30 cellular contexts compared by ENCODE assay signal in the genomic region with DNA sequence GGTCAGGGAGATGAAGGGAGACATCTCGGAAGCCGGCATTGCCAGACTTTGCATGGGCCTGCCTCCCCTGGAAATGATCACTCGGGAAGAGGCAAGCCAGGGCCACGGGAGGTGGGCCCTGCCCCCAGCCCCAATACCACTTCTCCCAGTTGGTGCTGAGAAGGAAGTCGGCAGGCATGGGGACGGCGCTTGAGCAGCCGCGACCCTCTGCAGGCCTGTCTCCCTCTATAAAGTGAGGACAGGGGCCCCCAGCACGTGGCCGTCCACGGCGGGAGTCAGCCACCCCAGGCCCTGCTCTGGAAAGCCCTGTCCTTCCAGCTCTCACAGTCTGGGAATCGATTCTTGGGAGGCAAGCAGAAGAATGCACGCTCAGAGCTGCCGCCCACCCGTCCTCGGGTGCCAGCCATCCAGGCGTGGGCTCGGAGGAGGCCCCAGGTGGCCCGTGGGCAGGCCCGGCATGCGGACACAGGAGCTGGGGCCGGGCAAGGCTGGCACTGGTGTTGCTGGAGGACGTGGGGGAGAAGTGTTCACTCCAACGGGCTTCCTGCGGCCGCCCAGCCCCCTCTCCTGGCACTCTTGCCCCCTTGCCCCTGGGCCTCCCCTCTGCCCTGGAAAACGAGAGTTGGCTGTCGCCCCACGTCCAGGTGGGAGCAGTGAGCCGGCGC.
"Had no signal": no experiment of that assay in that cellular context is flagged by ENCODE, and none has a peak within 500 bp of the region (broad histone marks: within the 10 kb centered on the region; RNA-seq: fewer than 3 reads in every experiment).

No MANE protein-coding gene starts in this region.

- DNase-seq: activated CD4-positive, alpha-beta memory T cell treated with anti-CD3 and anti-CD28 coated beads for 36 hours; activated CD4-positive, alpha-beta T cell treated with anti-CD3 and anti-CD28 coated beads for 36 hours; activated CD4-positive, alpha-beta T cell treated with anti-CD3 and anti-CD28 coated beads, Interleukin-2, amount 10 ng/mL, durations not matched to agents 24 days and 14 days; activated CD4-positive, CD25-positive, alpha-beta regulatory T cell; activated CD4-positive, CD25-positive, alpha-beta regulatory T cell treated with anti-CD3 and anti-CD28 coated beads, Interleukin-2, amount 50 U/mL, for 72 hours; activated CD8-positive, alpha-beta memory T cell treated with anti-CD3 and anti-CD28 coated beads, Interleukin-2, amount 10 ng/mL, durations not matched to agents 7 days and 5 days; activated CD8-positive, alpha-beta memory T cell treated with anti-CD3 and anti-CD28 coated beads, Interleukin-2, amount 50 U/mL, for 4 hours; activated CD8-positive, alpha-beta T cell treated with anti-CD3 and anti-CD28 coated beads, Interleukin-2, amount 10 ng/mL, durations not matched to agents 7 days and 5 days; activated effector memory CD4-positive, alpha-beta T cell treated with Interleukin-2 at 50 U/mL for 16 hours; activated gamma-delta T cell treated with Interleukin-2 at 50 U/mL for 16 hours; activated naive CD4-positive, alpha-beta T cell treated with anti-CD3 and anti-CD28 coated beads, Interleukin-2, amount 50 U/mL, for 16 hours; activated naive CD4-positive, alpha-beta T cell treated with Interleukin-2 at 50 U/mL for 16 hours; activated naive CD8-positive, alpha-beta T cell treated with anti-CD3 and anti-CD28 coated beads, Interleukin-2, amount 50 U/mL, for 24 hours; activated T-cell treated with anti-CD3 and anti-CD28 coated beads for 4 hours; activated T-cell treated with anti-CD3 and anti-CD28 coated beads, Interleukin-2, amount 50 U/mL, for 24 hours; activated T-cell treated with anti-CD3 and anti-CD28 coated beads, Interleukin-2, amount 50 U/mL, for 72 hours; adrenal gland; aorta; body of pancreas; caudate nucleus; cortex of kidney; dermis blood vessel endothelial cell; effector CD8-positive, alpha-beta T cell; esophagus squamous epithelium; foreskin melanocyte; T-helper 2 cell had no signal

- H3K36me3 Mint-ChIP-seq: activated CD4-positive, alpha-beta memory T cell treated with anti-CD3 and anti-CD28 coated beads for 36 hours; activated CD8-positive, alpha-beta memory T cell treated with anti-CD3 and anti-CD28 coated beads, Interleukin-2, amount 10 ng/mL, durations not matched to agents 7 days and 5 days; activated naive CD8-positive, alpha-beta T cell had no signal

- H3K9me3 Mint-ChIP-seq: activated CD4-positive, alpha-beta memory T cell treated with anti-CD3 and anti-CD28 coated beads for 36 hours; activated CD4-positive, alpha-beta T cell treated with anti-CD3 and anti-CD28 coated beads, Interleukin-2, amount 10 ng/mL, durations not matched to agents 24 days and 14 days; activated naive CD8-positive, alpha-beta T cell treated with anti-CD3 and anti-CD28 coated beads, Interleukin-2, amount 50 U/mL, for 24 hours; activated T-cell treated with anti-CD3 and anti-CD28 coated beads, Interleukin-2, amount 50 U/mL, for 24 hours; activated T-cell treated with anti-CD3 and anti-CD28 coated beads, Interleukin-2, amount 50 U/mL, for 72 hours; activated T-helper 17 cell treated with anti-CD3 and anti-CD28 coated beads, Interleukin-2, amount 50 U/mL, for 72 hours had no signal

- H3K27me3 ChIP-seq: adrenal gland, body of pancreas had no signal

- H3K4me1 ChIP-seq: adrenal gland, body of pancreas, esophagus squamous epithelium, gastroesophageal sphincter had no signal

- H3K27ac Mint-ChIP-seq: activated CD4-positive, alpha-beta memory T cell treated with anti-CD3 and anti-CD28 coated beads for 36 hours; activated CD4-positive, alpha-beta T cell treated with anti-CD3 and anti-CD28 coated beads for 36 hours; activated CD4-positive, alpha-beta T cell treated with anti-CD3 and anti-CD28 coated beads, Interleukin-2, amount 10 ng/mL, durations not matched to agents 24 days and 14 days; activated CD8-positive, alpha-beta memory T cell treated with anti-CD3 and anti-CD28 coated beads, Interleukin-2, amount 10 ng/mL, durations not matched to agents 7 days and 5 days; activated CD8-positive, alpha-beta T cell treated with anti-CD3 and anti-CD28 coated beads, Interleukin-2, amount 10 ng/mL, durations not matched to agents 7 days and 5 days; activated naive CD8-positive, alpha-beta T cell; activated naive CD8-positive, alpha-beta T cell treated with anti-CD3 and anti-CD28 coated beads, Interleukin-2, amount 50 U/mL, for 24 hours; activated T-cell treated with anti-CD3 and anti-CD28 coated beads, Interleukin-2, amount 50 U/mL, for 24 hours; activated T-cell treated with anti-CD3 and anti-CD28 coated beads, Interleukin-2, amount 50 U/mL, for 72 hours; activated T-helper 17 cell treated with anti-CD3 and anti-CD28 coated beads, Interleukin-2, amount 50 U/mL, for 72 hours had no signal

- H3K4me3 ChIP-seq: adrenal gland, body of pancreas, esophagus squamous epithelium, gastroesophageal sphincter had no signal

- H3K4me3 Mint-ChIP-seq: activated CD4-positive, alpha-beta memory T cell treated with anti-CD3 and anti-CD28 coated beads for 36 hours; activated CD4-positive, alpha-beta T cell treated with anti-CD3 and anti-CD28 coated beads for 36 hours; activated CD4-positive, alpha-beta T cell treated with anti-CD3 and anti-CD28 coated beads, Interleukin-2, amount 10 ng/mL, durations not matched to agents 24 days and 14 days; activated CD8-positive, alpha-beta memory T cell treated with anti-CD3 and anti-CD28 coated beads, Interleukin-2, amount 10 ng/mL, durations not matched to agents 7 days and 5 days; activated CD8-positive, alpha-beta T cell treated with anti-CD3 and anti-CD28 coated beads, Interleukin-2, amount 10 ng/mL, durations not matched to agents 7 days and 5 days; activated naive CD8-positive, alpha-beta T cell; activated naive CD8-positive, alpha-beta T cell treated with anti-CD3 and anti-CD28 coated beads, Interleukin-2, amount 50 U/mL, for 24 hours; activated T-cell treated with anti-CD3 and anti-CD28 coated beads, Interleukin-2, amount 50 U/mL, for 24 hours; activated T-cell treated with anti-CD3 and anti-CD28 coated beads, Interleukin-2, amount 50 U/mL, for 72 hours; activated T-helper 17 cell treated with anti-CD3 and anti-CD28 coated beads, Interleukin-2, amount 50 U/mL, for 72 hours had no signal

- H3K4me1 Mint-ChIP-seq: activated CD4-positive, alpha-beta T cell treated with anti-CD3 and anti-CD28 coated beads for 36 hours; activated CD4-positive, alpha-beta T cell treated with anti-CD3 and anti-CD28 coated beads, Interleukin-2, amount 10 ng/mL, durations not matched to agents 24 days and 14 days; activated CD8-positive, alpha-beta memory T cell treated with anti-CD3 and anti-CD28 coated beads, Interleukin-2, amount 10 ng/mL, durations not matched to agents 7 days and 5 days; activated naive CD8-positive, alpha-beta T cell treated with anti-CD3 and anti-CD28 coated beads, Interleukin-2, amount 50 U/mL, for 24 hours had no signal

- H3K9me3 ChIP-seq: adrenal gland, body of pancreas, esophagus squamous epithelium had no signal

- H3K27me3 Mint-ChIP-seq: activated CD4-positive, alpha-beta memory T cell treated with anti-CD3 and anti-CD28 coated beads for 36 hours; activated CD4-positive, alpha-beta T cell treated with anti-CD3 and anti-CD28 coated beads for 36 hours; activated CD4-positive, alpha-beta T cell treated with anti-CD3 and anti-CD28 coated beads, Interleukin-2, amount 10 ng/mL, durations not matched to agents 24 days and 14 days; activated CD8-positive, alpha-beta memory T cell treated with anti-CD3 and anti-CD28 coated beads, Interleukin-2, amount 10 ng/mL, durations not matched to agents 7 days and 5 days; activated naive CD8-positive, alpha-beta T cell; activated T-cell treated with anti-CD3 and anti-CD28 coated beads, Interleukin-2, amount 50 U/mL, for 24 hours; activated T-helper 17 cell treated with anti-CD3 and anti-CD28 coated beads, Interleukin-2, amount 50 U/mL, for 72 hours had no signal

- H3K27ac ChIP-seq: adrenal gland, body of pancreas, epithelial cell of prostate, esophagus squamous epithelium, gastroesophageal sphincter had no signal

- H3K36me3 ChIP-seq: adrenal gland, esophagus squamous epithelium, gastroesophageal sphincter had no signal
